In genomic region chr17:28711723-28712036, GRCh38 we compare ENCODE assay signal across 8 cellular contexts. TPM values are rescaled to one million over a fixed set of nuclear protein-coding genes. Genes with fewer than 3 reads are reported as not detected.
DNase-seq lines count a peak whose midpoint lies in the region; ATAC-seq and TF ChIP-seq lines count a peak whose summit lies in the region.

PROCA1 (minus strand) TSS chr17:28711888; CDS start chr17:28711660, 228 bp downstream.

- ATAC-seq in heart right ventricle, result peak in 7 of 8 donors; percentile 27 to 46 (median 36)
- no peak for ATAC-seq in Right ventricle myocardium superior (ENCODE audit: poor library complexity)
- no peak for ATAC-seq in GM18520 (IDR thresholded peaks at IDR 0.05; ENCODE audit: unreplicated experiment)

- intact Hi-C loops in heart right ventricle (cut with DNase I), result no loop called here
- intact Hi-C loops in Right ventricle myocardium superior (cut with DNase I), result no loop called here

- H3K27me3 ChIP-seq in heart right ventricle (peaks cover 0 to 3% (median 0%) of the 10 kb centered on the region in 7 donors), Loucy (ENCODE audit: insufficient read depth, low read length, poor library complexity, severe bottlenecking) (no peaks in the 10 kb centered on the region), mononuclear cell (ENCODE audit: insufficient read depth, low read length) (peaks cover 2% of the 10 kb centered on the region)

- H3K36me3 ChIP-seq in heart right ventricle, result peaks cover 0 to 24% (median 0%) of the 10 kb centered on the region in 9 donors
- H3K36me3 ChIP-seq in Loucy (ENCODE audit: insufficient read depth, low read length), result no peaks in the 10 kb centered on the region

- peaks cover 19% of the 10 kb centered on the region; the same call in 1 of the 2 replicates for H3K79me2 ChIP-seq in Loucy (ENCODE audit: insufficient read depth, low read length)

- no peaks in the 10 kb centered on the region for H4K20me1 ChIP-seq in Loucy (ENCODE audit: insufficient read depth, low read length, poor library complexity, severe bottlenecking)

- H3K4me2 ChIP-seq in Loucy (ENCODE audit: low read depth, low read length, poor library complexity, severe bottlenecking), result peak within 1 kb of the TSS; percentile 79

- no peaks in the 10 kb centered on the region for H3K9me2 ChIP-seq in Loucy (replicated peaks; ENCODE audit: low read depth, low read length)

- H3K9me3 ChIP-seq in heart right ventricle (no peaks in the 10 kb centered on the region), Loucy (ENCODE audit: insufficient read depth, low read depth, low read length) (no peaks in the 10 kb centered on the region), mononuclear cell (ENCODE audit: low read depth, low read length) (no peaks in the 10 kb centered on the region)

- H2AFZ ChIP-seq in Loucy (ENCODE audit: low read length), result peak within 1 kb of the TSS; percentile 83

- H3K9ac ChIP-seq in Loucy (ENCODE audit: low read depth, low read length, poor library complexity, severe bottlenecking), result peak within 1 kb of the TSS; percentile 93

- H3K27ac ChIP-seq in heart right ventricle, result peak within 1 kb of the TSS; percentile 68 to 95 (median 90)

- TF ChIP-seq CTCF in heart right ventricle (IDR thresholded peaks at IDR 0.05) (no peak), Loucy (conservative IDR thresholded peaks at IDR 0.05; ENCODE audit: low read length) (no peak), cardiac fibroblast (IDR thresholded peaks at IDR 0.05; ENCODE audit: low read depth, low read length) (no peak)

- DNase-seq in heart right ventricle (no peak), Right ventricle myocardium superior (no peak), cardiac fibroblast (ENCODE audit: low read depth in 2 of 2) (no peak), NCI-H748 (lab: John Stamatoyannopoulos, UW; ENCODE audit: unreplicated experiment) (no peak)
- DNase-seq in stimulated activated CD8-positive, alpha-beta memory T cell treated with anti-CD3 and anti-CD28 coated beads, Interleukin-4, amount 100 ng/mL, for 48 hours, result no peak

- peaks cover 0 to 34% (median 22%) of the 10 kb centered on the region in 9 donors for H3K4me1 ChIP-seq in heart right ventricle
- H3K4me1 ChIP-seq in Loucy (ENCODE audit: insufficient read depth, low read length, poor library complexity, severe bottlenecking), result peaks cover 8% of the 10 kb centered on the region
- peaks cover 25% of the 10 kb centered on the region for H3K4me1 ChIP-seq in mononuclear cell (ENCODE audit: insufficient read depth, low read length)

- peak within 1 kb of the TSS; percentile 45 to 88 (median 66) for H3K4me3 ChIP-seq in heart right ventricle
- H3K4me3 ChIP-seq in Loucy (ENCODE audit: low read length, poor library complexity, severe bottlenecking), result peak within 1 kb of the TSS; percentile 78
- peak within 1 kb of the TSS; percentile 44 to 60 for H3K4me3 ChIP-seq in cardiac fibroblast (replicated peaks in 1 of 2; ENCODE audit: low read depth in 2 of 2, low read length in 2 of 2)
- H3K4me3 ChIP-seq in mononuclear cell (ENCODE audit: low read length), result peak within 1 kb of the TSS; percentile 70

- 0 out of 2 replicates have a peak, but pooled peaks cover 3% of the 10 kb centered on the region for H3F3A ChIP-seq in Loucy (ENCODE audit: low read depth)

- 0 to 2% methylated on average over 20 of the region's 20 CpGs for whole genome bisulfite sequencing in heart right ventricle, 2 donors

RNA-seq across cellular contexts. Expression of gene PROCA1, which starts in this region (rescaled TPM):
- 1 to 10 TPM in 9 of 10 donors, under 1 TPM in 1; 0.76 to 2.1 (median 1.3) TPM for total RNA-seq in heart right ventricle
- 1 to 10 TPM in 1 of 2 donors, under 1 TPM in 1; 0.74 to 4.9 TPM for polyA plus RNA-seq in heart right ventricle
- 1.3 TPM for total RNA-seq in Right ventricle myocardium superior
- total RNA-seq in mononuclear cell, result 0.94 TPM

Comparison
In these comparisons a context has a peak if more than half of its experiments do, and no peak if none do; other contexts are left out.
1. ATAC-seq: peak in heart right ventricle (7 of 8); none in Right ventricle myocardium superior (single experiment) and GM18520 (single experiment).
2. Peak in every context shown above with its lines, with median percentiles within 50 percentile points of each other: H3K4me3 ChIP-seq.